1 cellular context compared by ENCODE assay signal in genomic region chr5:156819967-156820581, GRCh38.
TF ChIP-seq lines count a peak whose summit lies in the region.

No MANE protein-coding gene starts in this region.

TF ChIP-seq in H1, 55 proteins besides CTCF, POLR2A, EP300 and RAD21:
- no peak for TF ChIP-seq SAP30 (IDR thresholded peaks at IDR 0.05; ENCODE audit: insufficient read depth, insufficient replicate concordance, low read length)
- no peak for TF ChIP-seq KDM4A (IDR thresholded peaks at IDR 0.05; ENCODE audit: low read depth, low read length, severe bottlenecking)
TF ChIP-seq in H1: peak in this region for 0.
